In genomic region chr20:62794007-62794724, GRCh38 we compare ENCODE assay signal across 8 cellular contexts. TPM values are rescaled to one million over a fixed set of nuclear protein-coding genes. Genes with fewer than 3 reads are reported as not detected.
DNase-seq lines count a peak whose midpoint lies in the region; ATAC-seq and TF ChIP-seq lines count a peak whose summit lies in the region.

No MANE protein-coding gene starts in this region.

- H3K27ac ChIP-seq in BLaER1 (peak overlapping the region; percentile 90), coronary artery (peak overlapping the region; percentile 87 to 95), left lung (peak overlapping the region; percentile 80 to 96)

- peaks cover 22% of the 10 kb centered on the region for H4K20me1 ChIP-seq in BLaER1

- H3K4me1 ChIP-seq in BLaER1 (peaks cover 86% of the 10 kb centered on the region), left lung (peaks cover 5 to 47% of the 10 kb centered on the region in 2 donors)

- H3K9me3 Mint-ChIP-seq in activated CD4-positive, alpha-beta T cell treated with anti-CD3 and anti-CD28 coated beads, Interleukin-2, amount 10 ng/mL, durations not matched to agents 24 days and 14 days, result no peaks in the 10 kb centered on the region

- H3K27ac Mint-ChIP-seq in activated CD4-positive, alpha-beta T cell treated with anti-CD3 and anti-CD28 coated beads, Interleukin-2, amount 10 ng/mL, durations not matched to agents 24 days and 14 days, result peak overlapping the region; percentile 95

- no peaks in the 10 kb centered on the region for H3K27me3 Mint-ChIP-seq in activated CD4-positive, alpha-beta T cell treated with anti-CD3 and anti-CD28 coated beads, Interleukin-2, amount 10 ng/mL, durations not matched to agents 24 days and 14 days

- DNase-seq in NCI-H524 (lab: John Stamatoyannopoulos, UW) (peak; percentile 72 to 93), coronary artery (ENCODE audit: low spot score) (peak; percentile 97), left lung (peak; percentile 97 to 100)
- peak; percentile 100 for DNase-seq in activated CD4-positive, alpha-beta T cell treated with anti-CD3 and anti-CD28 coated beads, Interleukin-2, amount 10 ng/mL, durations not matched to agents 24 days and 14 days
- DNase-seq in stimulated activated CD4-positive, alpha-beta T cell treated with anti-CD3 and anti-CD28 coated beads, Interleukin-2, amount 100 ng/mL, for 24 hours, result peak; percentile 94 to 96

- H3K27me3 ChIP-seq in BLaER1, result no peaks in the 10 kb centered on the region
- H3K27me3 ChIP-seq in left lung, result no peaks in the 10 kb centered on the region

- H3K4me3 Mint-ChIP-seq in activated CD4-positive, alpha-beta T cell treated with anti-CD3 and anti-CD28 coated beads, Interleukin-2, amount 10 ng/mL, durations not matched to agents 24 days and 14 days, result peak overlapping the region; percentile 87

- peaks cover 33% of the 10 kb centered on the region for H3K4me1 Mint-ChIP-seq in activated CD4-positive, alpha-beta T cell treated with anti-CD3 and anti-CD28 coated beads, Interleukin-2, amount 10 ng/mL, durations not matched to agents 24 days and 14 days

- H3K4me3 ChIP-seq in BLaER1 (peak overlapping the region; percentile 73), coronary artery (peak overlapping the region; percentile 89), left lung (peak overlapping the region; percentile 57 to 59)

- H3K36me3 ChIP-seq in BLaER1 (peaks cover 19% of the 10 kb centered on the region), left lung (peaks cover 0 to 14% of the 10 kb centered on the region in 2 donors)

- TF ChIP-seq CTCF in coronary artery (IDR thresholded peaks at IDR 0.05) (no peak), left lung (IDR thresholded peaks at IDR 0.05) (no peak)

- intact Hi-C loops in activated CD4-positive, alpha-beta T cell treated with anti-CD3 and anti-CD28 coated beads, Interleukin-2, amount 10 ng/mL, durations not matched to agents 24 days and 14 days (cut with micrococcal nuclease), result loop anchor here (5.0 kb wide), 5 partner anchors 142 to 557 kb away; partner anchors contain the start of genes ADRM1, OSBPL2 and RPS21
- intact Hi-C loops in left lung (cut with DNase I), result loop anchor here in 1 of 2 donors (5.0 kb wide), 1 partner anchor 127 kb away; no protein-coding TSS in a partner anchor

- ATAC-seq in GM19324 (IDR thresholded peaks at IDR 0.05; ENCODE audit: low FRiP score, unreplicated experiment), result peak; percentile 73
- peak; percentile 45 for ATAC-seq in HG03457 (IDR thresholded peaks at IDR 0.05; ENCODE audit: unreplicated experiment)
- peak; percentile 89 for ATAC-seq in left lung

- peak overlapping the region; percentile 99 for H3K4me2 ChIP-seq in BLaER1

- peaks cover 13% of the 10 kb centered on the region for H3K36me3 Mint-ChIP-seq in activated CD4-positive, alpha-beta T cell treated with anti-CD3 and anti-CD28 coated beads, Interleukin-2, amount 10 ng/mL, durations not matched to agents 24 days and 14 days (ENCODE audit: low read depth)

- H3K9me3 ChIP-seq in BLaER1 (no peaks in the 10 kb centered on the region), left lung (no peaks in the 10 kb centered on the region)

- peak overlapping the region; percentile 87 for H3K9ac ChIP-seq in BLaER1

RNA-seq across cellular contexts. Expression of gene MRGBP, which starts 2.1 kb away (rescaled TPM):
- total RNA-seq in activated CD4-positive, alpha-beta T cell treated with anti-CD3 and anti-CD28 coated beads, Interleukin-2, amount 10 ng/mL, durations not matched to agents 24 days and 14 days, result 19.4 and 19.6 TPM in 2 replicates
- 10 to 100 TPM in 1 of 2 donors, 1 to 10 TPM in 1; 6.1 to 10.1 TPM for total RNA-seq in left lung

RNA-seq across cellular contexts. Expression of gene OGFR, which starts 10.5 kb away (rescaled TPM):
- total RNA-seq in activated CD4-positive, alpha-beta T cell treated with anti-CD3 and anti-CD28 coated beads, Interleukin-2, amount 10 ng/mL, durations not matched to agents 24 days and 14 days, result 49.1 and 54.6 TPM in 2 replicates
- 10 to 100 TPM; 40.9 to 58.3 TPM for total RNA-seq in left lung

RNA-seq across cellular contexts. Expression of gene COL9A3, which starts 22.7 kb away (rescaled TPM):
- total RNA-seq in activated CD4-positive, alpha-beta T cell treated with anti-CD3 and anti-CD28 coated beads, Interleukin-2, amount 10 ng/mL, durations not matched to agents 24 days and 14 days, result 0.47 TPM in 1 of 2 replicates, not detected in the other
- 1 to 10 TPM; 2.3 to 2.6 TPM for total RNA-seq in left lung

Comparison
In these comparisons a context has a peak if more than half of its experiments do, and no peak if none do; other contexts are left out.
1. Peak in every context shown above with its lines: DNase-seq, ATAC-seq, H3K4me3 ChIP-seq and H3K27ac ChIP-seq.